8 cellular contexts compared by ENCODE assay signal in genomic region chr4:70839537-70840093, GRCh38. TPM values are rescaled to one million over a fixed set of nuclear protein-coding genes. Genes with fewer than 3 reads are reported as not detected.
DNase-seq lines count a peak whose midpoint lies in the region; ATAC-seq and TF ChIP-seq lines count a peak whose summit lies in the region.

Gene GRSF1 (minus strand): TSS chr4:70839890. CDS start chr4:70839827, 63 bp downstream.

- peaks cover 46% of the 10 kb centered on the region for H3K79me2 ChIP-seq in fibroblast of lung (ENCODE audit: control insufficient read depth, insufficient read depth, low read length)

- peak within 1 kb of the TSS; percentile 81 for H2AFZ ChIP-seq in fibroblast of lung (ENCODE audit: low read length)

- ATAC-seq in GM21723 (IDR thresholded peaks at IDR 0.05; ENCODE audit: unreplicated experiment), result peak; percentile 66
- peak; percentile 82 to 86 for ATAC-seq in naive thymus-derived CD8-positive, alpha-beta T cell
- ATAC-seq in stimulated activated naive B cell treated with anti-CD40 and anti-IgM and Interleukin-4, amounts not matched to agents 10 μg/mL and 1 μg/mL and 100 μg/mL, for 72 hours (replicated peaks), result peak; percentile 64 to 68

- H3K27ac ChIP-seq in fibroblast of lung (ENCODE audit: insufficient read depth, low read length), result peak within 1 kb of the TSS; percentile 90

- peak within 1 kb of the TSS; percentile 84 for H3K9ac ChIP-seq in fibroblast of lung (ENCODE audit: insufficient read depth, low read length)

- no peak for TF ChIP-seq CTCF in fibroblast of lung (conservative IDR thresholded peaks at IDR 0.05 in 1 of 2, IDR thresholded peaks at IDR 0.05 in 1 of 2; ENCODE audit: low read depth in 1 of 2, low read length in 2 of 2)

- H3K36me3 ChIP-seq in fibroblast of lung (ENCODE audit: control insufficient read depth, insufficient read depth, low read length), result no peaks in the 10 kb centered on the region

- peak within 1 kb of the TSS; percentile 99 for H3K4me3 Mint-ChIP-seq in activated T-helper 1 cell treated with anti-CD3 and anti-CD28 coated beads, Interleukin-12 subunit alpha, Interleukin-12 subunit beta, Interleukin-2, Interleukin-4 antibody, amounts not matched to agents 30 ng/mL and 10 ng/mL and 1 ng/mL, durations not matched to agents 14 hours and 24 hours and 36 hours
- H3K4me3 Mint-ChIP-seq in naive thymus-derived CD8-positive, alpha-beta T cell, result peak within 1 kb of the TSS; percentile 94 to 99 (median 97)
- H3K4me3 Mint-ChIP-seq in stimulated activated naive B cell treated with anti-CD40 and anti-IgM and Interleukin-4, amounts not matched to agents 10 μg/mL and 1 μg/mL and 100 μg/mL, for 72 hours, result peak within 1 kb of the TSS; percentile 96 to 97

- no peaks in the 10 kb centered on the region for H3K4me1 ChIP-seq in fibroblast of lung (ENCODE audit: control insufficient read depth, extremely low read depth, insufficient read depth, low read length)

- peaks cover 20% of the 10 kb centered on the region for H3K4me1 Mint-ChIP-seq in activated T-helper 1 cell treated with anti-CD3 and anti-CD28 coated beads, Interleukin-12 subunit alpha, Interleukin-12 subunit beta, Interleukin-2, Interleukin-4 antibody, amounts not matched to agents 30 ng/mL and 10 ng/mL and 1 ng/mL, durations not matched to agents 14 hours and 24 hours and 36 hours (ENCODE audit: low read depth)
- H3K4me1 Mint-ChIP-seq in naive thymus-derived CD8-positive, alpha-beta T cell, result peaks cover 8 to 48% (median 28%) of the 10 kb centered on the region in 4 donors
- H3K4me1 Mint-ChIP-seq in stimulated activated naive B cell treated with anti-CD40 and anti-IgM and Interleukin-4, amounts not matched to agents 10 μg/mL and 1 μg/mL and 100 μg/mL, for 72 hours, result peaks cover 24 to 58% of the 10 kb centered on the region in 2 donors

- POLR2A ChIA-PET in naive thymus-derived CD8-positive, alpha-beta T cell (lab: Charles Lee), result interaction anchor here (0.5 to 4.6 kb wide), 22 partner anchors 10 to 1079 kb away, joined by 3 to 54 read pairs (median 4); partner anchors contain the start of genes DCK, MOB1B, RUFY3 and SULT1B1

- H3K9me3 ChIP-seq in fibroblast of lung (ENCODE audit: control insufficient read depth, insufficient read depth, low read depth, low read length), result no peaks in the 10 kb centered on the region

- H3K27me3 Mint-ChIP-seq in activated T-helper 1 cell treated with anti-CD3 and anti-CD28 coated beads, Interleukin-12 subunit alpha, Interleukin-12 subunit beta, Interleukin-2, Interleukin-4 antibody, amounts not matched to agents 30 ng/mL and 10 ng/mL and 1 ng/mL, durations not matched to agents 14 hours and 24 hours and 36 hours (ENCODE audit: insufficient read depth), result no peaks in the 10 kb centered on the region
- H3K27me3 Mint-ChIP-seq in naive thymus-derived CD8-positive, alpha-beta T cell, result no peaks in the 10 kb centered on the region
- no peaks in the 10 kb centered on the region for H3K27me3 Mint-ChIP-seq in stimulated activated naive B cell treated with anti-CD40 and anti-IgM and Interleukin-4, amounts not matched to agents 10 μg/mL and 1 μg/mL and 100 μg/mL, for 72 hours

- H3K27me3 ChIP-seq in fibroblast of lung (ENCODE audit: control insufficient read depth, insufficient read depth, low read length), result no peaks in the 10 kb centered on the region

- H4K20me1 ChIP-seq in fibroblast of lung (ENCODE audit: control insufficient read depth, extremely low read depth, insufficient read depth, low read length), result no peaks in the 10 kb centered on the region

- no peaks in the 10 kb centered on the region for H3K9me3 Mint-ChIP-seq in activated T-helper 1 cell treated with anti-CD3 and anti-CD28 coated beads, Interleukin-12 subunit alpha, Interleukin-12 subunit beta, Interleukin-2, Interleukin-4 antibody, amounts not matched to agents 30 ng/mL and 10 ng/mL and 1 ng/mL, durations not matched to agents 14 hours and 24 hours and 36 hours
- H3K9me3 Mint-ChIP-seq in naive thymus-derived CD8-positive, alpha-beta T cell, result no peaks in the 10 kb centered on the region
- peaks cover 0 to 2% of the 10 kb centered on the region in 2 donors for H3K9me3 Mint-ChIP-seq in stimulated activated naive B cell treated with anti-CD40 and anti-IgM and Interleukin-4, amounts not matched to agents 10 μg/mL and 1 μg/mL and 100 μg/mL, for 72 hours

- peaks cover 13% of the 10 kb centered on the region for H3K36me3 Mint-ChIP-seq in activated T-helper 1 cell treated with anti-CD3 and anti-CD28 coated beads, Interleukin-12 subunit alpha, Interleukin-12 subunit beta, Interleukin-2, Interleukin-4 antibody, amounts not matched to agents 30 ng/mL and 10 ng/mL and 1 ng/mL, durations not matched to agents 14 hours and 24 hours and 36 hours (ENCODE audit: low read depth)
- peaks cover 0 to 16% (median 3%) of the 10 kb centered on the region in 3 donors for H3K36me3 Mint-ChIP-seq in naive thymus-derived CD8-positive, alpha-beta T cell
- peaks cover 18 to 27% of the 10 kb centered on the region in 2 donors for H3K36me3 Mint-ChIP-seq in stimulated activated naive B cell treated with anti-CD40 and anti-IgM and Interleukin-4, amounts not matched to agents 10 μg/mL and 1 μg/mL and 100 μg/mL, for 72 hours

- intact Hi-C loops in activated T-helper 1 cell treated with anti-CD3 and anti-CD28 coated beads, Interleukin-12 subunit alpha, Interleukin-12 subunit beta, Interleukin-2, Interleukin-4 antibody, amounts not matched to agents 30 ng/mL and 10 ng/mL and 1 ng/mL, durations not matched to agents 14 hours and 24 hours and 36 hours (cut with micrococcal nuclease), result loop anchor here (1.0 to 10.0 kb wide), 8 partner anchors 24 to 215 kb away; partner anchors contain the start of genes ENAM, MOB1B and UTP3

- peak; percentile 88 for DNase-seq in Daoy (ENCODE audit: low read depth)
- DNase-seq in KG1 (lab: John Stamatoyannopoulos, UW), result peak; percentile 62
- DNase-seq in RPMI7951 (ENCODE audit: low read depth), result peak; percentile 85
- peak; percentile 89 for DNase-seq in activated T-helper 1 cell treated with anti-CD3 and anti-CD28 coated beads, Interleukin-12 subunit alpha, Interleukin-12 subunit beta, Interleukin-2, Interleukin-4 antibody, amounts not matched to agents 30 ng/mL and 10 ng/mL and 1 ng/mL, durations not matched to agents 14 hours and 24 hours and 36 hours (ENCODE audit: low spot score)
- DNase-seq in fibroblast of lung (ENCODE audit: low read depth in 2 of 2), result peak; percentile 90 to 94
- peak; percentile 93 to 97 (median 94) for DNase-seq in naive thymus-derived CD8-positive, alpha-beta T cell
- peak; percentile 88 for DNase-seq in stimulated activated naive B cell treated with anti-CD40 and anti-IgM and Interleukin-4, amounts not matched to agents 10 μg/mL and 1 μg/mL and 100 μg/mL, for 72 hours

- H3K4me3 ChIP-seq in fibroblast of lung (replicated peaks in 1 of 4; ENCODE audit: control extremely low read depth in 1 of 4, insufficient read depth in 1 of 4, low read depth in 3 of 4, low read length in 4 of 4), result peak within 1 kb of the TSS; percentile 80 to 99 (median 94)

- peak within 1 kb of the TSS; percentile 55 for H3K4me2 ChIP-seq in fibroblast of lung (ENCODE audit: extremely low read depth, insufficient read depth, low read length)

- H3K27ac Mint-ChIP-seq in activated T-helper 1 cell treated with anti-CD3 and anti-CD28 coated beads, Interleukin-12 subunit alpha, Interleukin-12 subunit beta, Interleukin-2, Interleukin-4 antibody, amounts not matched to agents 30 ng/mL and 10 ng/mL and 1 ng/mL, durations not matched to agents 14 hours and 24 hours and 36 hours, result peak within 1 kb of the TSS; percentile 100
- H3K27ac Mint-ChIP-seq in naive thymus-derived CD8-positive, alpha-beta T cell, result peak within 1 kb of the TSS; percentile 91 to 98 (median 97)
- H3K27ac Mint-ChIP-seq in stimulated activated naive B cell treated with anti-CD40 and anti-IgM and Interleukin-4, amounts not matched to agents 10 μg/mL and 1 μg/mL and 100 μg/mL, for 72 hours, result peak within 1 kb of the TSS; percentile 98

RNA-seq across cellular contexts. Expression of gene GRSF1, which starts in this region (rescaled TPM):
- 66.8 and 79.3 TPM in 2 replicates for total RNA-seq in Daoy (2014; rRNA removed; shearing (Covaris generic))
- total RNA-seq in RPMI7951 (2014; rRNA removed; shearing (Covaris generic)), result 82.0 and 94.3 TPM in 2 replicates
- 124 and 133 TPM in 2 replicates for total RNA-seq in activated T-helper 1 cell treated with anti-CD3 and anti-CD28 coated beads, Interleukin-12 subunit alpha, Interleukin-12 subunit beta, Interleukin-2, Interleukin-4 antibody, amounts not matched to agents 30 ng/mL and 10 ng/mL and 1 ng/mL, durations not matched to agents 14 hours and 24 hours and 36 hours
- total RNA-seq in fibroblast of lung, result 62.4 and 73.3 TPM in 2 replicates
- polyA plus RNA-seq in fibroblast of lung, result 96.5 and 101 TPM in 2 replicates
- polyA plus RNA-seq in fibroblast of lung (2012), result 73.4 and 76.9 TPM in 2 replicates
- polyA minus RNA-seq in fibroblast of lung (ENCODE audit: low replicate concordance), result 5.1 and 14.4 TPM in 2 replicates
- total RNA-seq in naive thymus-derived CD8-positive, alpha-beta T cell, result 10 to 100 TPM; 57.5 to 59.5 TPM
- 10 to 100 TPM; 71.8 to 96.6 (median 84.4) TPM for polyA plus RNA-seq in naive thymus-derived CD8-positive, alpha-beta T cell

Comparison
In these comparisons a context has a peak if more than half of its experiments do, and no peak if none do; other contexts are left out.
1. Peak in every context shown above with its lines: DNase-seq, ATAC-seq, H3K4me3 ChIP-seq and H3K27ac ChIP-seq.